ENCODE assay signal across 17 cellular contexts in genomic region chr3:144273611-144274010, GRCh38.
DNase-seq lines count a peak whose midpoint lies in the region; ATAC-seq and TF ChIP-seq lines count a peak whose summit lies in the region.
"Had no signal": no experiment of that assay in that cellular context is flagged by ENCODE, and none has a peak within 500 bp of the region (broad histone marks: within the 10 kb centered on the region; RNA-seq: fewer than 3 reads in every experiment).

No MANE protein-coding gene starts in this region.

- DNase-seq in HEK293T (ENCODE audit: extremely low spot score) (no peak), cardiac fibroblast (ENCODE audit: low read depth in 2 of 2) (peak; percentile 10 to 24), kidney glomerular epithelial cell (lab: John Stamatoyannopoulos, UW) (peak; percentile 37), Caco-2 (no peak)
- DNase-seq: COR-L47; naive thymus-derived CD8-positive, alpha-beta T cell; NCI-H2227 treated with DMSO at 0.1 percent for 48 hours; posterior cingulate gyrus; stimulated activated naive CD4-positive, alpha-beta T cell treated with Interleukin-2 at 50 U/mL for 16 hours; thyroid gland had no signal

- intact Hi-C loops in Caco-2 (cut with micrococcal nuclease; ENCODE audit: unreplicated experiment) = no loop called here

- H3K36me3 Mint-ChIP-seq in Caco-2 (ENCODE audit: insufficient read depth, unreplicated experiment) = no peaks in the 10 kb centered on the region
- H3K36me3 Mint-ChIP-seq: activated naive CD4-positive, alpha-beta T cell treated with anti-CD3 and anti-CD28 coated beads, Interleukin-2, amount 50 U/mL, for 72 hours; memory B cell; naive thymus-derived CD8-positive, alpha-beta T cell had no signal

- TF ChIP-seq CTCF in cardiac fibroblast (IDR thresholded peaks at IDR 0.05; ENCODE audit: low read depth, low read length) (no peak), Caco-2 (IDR thresholded peaks at IDR 0.05; ENCODE audit: insufficient read depth in 1 of 2, low read depth in 1 of 2, low read length in 1 of 2, severe bottlenecking in 1 of 2, unreplicated experiment in 1 of 2) (no peak)

- H3K9me3 ChIP-seq in Caco-2 = no peaks in the 10 kb centered on the region
- H3K9me3 ChIP-seq: thyroid gland had no signal

- H3K27me3 ChIP-seq in Caco-2 (replicated peaks; ENCODE audit: control insufficient read depth, insufficient read depth, low read length) = no peaks in the 10 kb centered on the region
- H3K27me3 ChIP-seq: thyroid gland had no signal

- 0 out of 2 replicates have a peak, but pooled peaks cover 3% of the 10 kb centered on the region for H3K4me1 ChIP-seq in Caco-2

- ATAC-seq in GM19324 (IDR thresholded peaks at IDR 0.05; ENCODE audit: low FRiP score, unreplicated experiment) (no peak), GM18502 (IDR thresholded peaks at IDR 0.05; ENCODE audit: poor library complexity, unreplicated experiment) (no peak), GM21825 (IDR thresholded peaks at IDR 0.05; ENCODE audit: unreplicated experiment) (no peak)
- ATAC-seq: activated naive CD4-positive, alpha-beta T cell treated with anti-CD3 and anti-CD28 coated beads, Interleukin-2, amount 50 U/mL, for 72 hours; naive thymus-derived CD8-positive, alpha-beta T cell had no signal

- CTCF ChIA-PET in HEK293T (lab: Yijun Ruan, JAX) = no interaction called here
- CTCF ChIA-PET in Caco-2 (lab: Charles Lee) = no interaction called here

- no peaks in the 10 kb centered on the region for H3K27me3 Mint-ChIP-seq in Caco-2 (ENCODE audit: insufficient read depth, unreplicated experiment)
- H3K27me3 Mint-ChIP-seq: memory B cell had no signal

- no peaks in the 10 kb centered on the region for H3K36me3 ChIP-seq in Caco-2 (ENCODE audit: control insufficient read depth, insufficient read depth, low read length)
- H3K36me3 ChIP-seq: thyroid gland had no signal

- POLR2A ChIA-PET in HEK293T (lab: Yijun Ruan, JAX) (interaction anchor here (1.5 kb wide), 1 partner anchor 302 kb away, joined by 4 read pairs; the partner anchor contains the start of gene DIPK2A), Caco-2 (lab: Charles Lee) (no interaction called here)

- H3K4me1 Mint-ChIP-seq in Caco-2 (ENCODE audit: low read depth, unreplicated experiment) = no peaks in the 10 kb centered on the region

- no peaks in the 10 kb centered on the region for H3K9me3 Mint-ChIP-seq in Caco-2 (ENCODE audit: unreplicated experiment)
- H3K9me3 Mint-ChIP-seq: activated naive CD4-positive, alpha-beta T cell treated with anti-CD3 and anti-CD28 coated beads, Interleukin-2, amount 50 U/mL, for 72 hours; activated T-helper 1 cell treated with anti-CD3 and anti-CD28 coated beads, Interleukin-12 subunit alpha, Interleukin-12 subunit beta, Interleukin-2, Interleukin-4 antibody, amounts not matched to agents 30 ng/mL and 10 ng/mL and 1 ng/mL, durations not matched to agents 14 hours and 24 hours and 36 hours; memory B cell had no signal

- H3K4me3 ChIP-seq in cardiac fibroblast (replicated peaks in 1 of 2; ENCODE audit: low read depth in 2 of 2, low read length in 2 of 2) (no peak overlapping the region), Caco-2 (ENCODE audit: low read depth, low read length) (no peak overlapping the region)
- H3K4me3 ChIP-seq: coronary artery, thyroid gland had no signal

- no TSS peak for BruUV-seq in Caco-2 (replicated peaks; lab: Mats Ljungman, UMichigan)

- no peak overlapping the region for H3K27ac Mint-ChIP-seq in Caco-2 (ENCODE audit: unreplicated experiment)
- H3K27ac Mint-ChIP-seq: activated naive CD4-positive, alpha-beta T cell treated with anti-CD3 and anti-CD28 coated beads, Interleukin-2, amount 50 U/mL, for 72 hours; activated T-helper 1 cell treated with anti-CD3 and anti-CD28 coated beads, Interleukin-12 subunit alpha, Interleukin-12 subunit beta, Interleukin-2, Interleukin-4 antibody, amounts not matched to agents 30 ng/mL and 10 ng/mL and 1 ng/mL, durations not matched to agents 14 hours and 24 hours and 36 hours; memory B cell; naive thymus-derived CD8-positive, alpha-beta T cell had no signal

- H3K4me3 Mint-ChIP-seq in Caco-2 (ENCODE audit: unreplicated experiment) = no peak overlapping the region
- H3K4me3 Mint-ChIP-seq: activated T-helper 1 cell treated with anti-CD3 and anti-CD28 coated beads, Interleukin-12 subunit alpha, Interleukin-12 subunit beta, Interleukin-2, Interleukin-4 antibody, amounts not matched to agents 30 ng/mL and 10 ng/mL and 1 ng/mL, durations not matched to agents 14 hours and 24 hours and 36 hours; memory B cell; naive thymus-derived CD8-positive, alpha-beta T cell had no signal

TF ChIP-seq in HEK293T, 16 proteins besides CTCF, POLR2A, EP300 and RAD21:
- TF ChIP-seq HDGF (IDR thresholded peaks at IDR 0.05; ENCODE audit: borderline replicate concordance) (no peak), SP1 (IDR thresholded peaks at IDR 0.05) (no peak), CTBP1 (IDR thresholded peaks at IDR 0.05; ENCODE audit: borderline replicate concordance) (no peak), SUZ12 (IDR thresholded peaks at IDR 0.05) (no peak)
- TF ChIP-seq, protein P1, sequence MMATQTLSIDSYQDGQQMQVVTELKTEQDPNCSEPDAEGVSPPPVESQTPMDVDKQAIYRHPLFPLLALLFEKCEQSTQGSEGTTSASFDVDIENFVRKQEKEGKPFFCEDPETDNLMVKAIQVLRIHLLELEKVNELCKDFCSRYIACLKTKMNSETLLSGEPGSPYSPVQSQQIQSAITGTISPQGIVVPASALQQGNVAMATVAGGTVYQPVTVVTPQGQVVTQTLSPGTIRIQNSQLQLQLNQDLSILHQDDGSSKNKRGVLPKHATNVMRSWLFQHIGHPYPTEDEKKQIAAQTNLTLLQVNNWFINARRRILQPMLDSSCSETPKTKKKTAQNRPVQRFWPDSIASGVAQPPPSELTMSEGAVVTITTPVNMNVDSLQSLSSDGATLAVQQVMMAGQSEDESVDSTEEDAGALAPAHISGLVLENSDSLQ (IDR thresholded peaks at IDR 0.05) = peak; percentile 36; the same call in 1 of the 2 replicates

Comparison
In these comparisons a context has a peak if more than half of its experiments do, and no peak if none do; other contexts are left out.
1. DNase-seq: peak in cardiac fibroblast (2 of 2) and kidney glomerular epithelial cell (single experiment); none in HEK293T (single experiment) and Caco-2 (0 of 2).